1 cellular context compared by ENCODE assay signal in genomic region chr4:98659741-98660507, GRCh38.
TF ChIP-seq lines count a peak whose summit lies in the region.

No MANE protein-coding gene starts in this region.

TF ChIP-seq in SK-N-SH, 30 proteins besides CTCF, POLR2A, EP300 and RAD21 (continued from another document):
- TF ChIP-seq CHD2 (IDR thresholded peaks at IDR 0.05; ENCODE audit: low read length, partially characterized antibody), result no peak
TF ChIP-seq in SK-N-SH: peak in this region for 3.
